Comparison of ENCODE assay signal across 8 cellular contexts in genomic region chrX:104112326-104112951, GRCh38. TPM values are rescaled to one million over a fixed set of nuclear protein-coding genes. Genes with fewer than 3 reads are reported as not detected.
DNase-seq lines count a peak whose midpoint lies in the region; ATAC-seq, FAIRE-seq and TF ChIP-seq lines count a peak whose summit lies in the region.

ZCCHC18 (plus strand) TSS chrX:104112523; CDS start chrX:104114112, 1,589 bp downstream.

- TF ChIP-seq POLR2A in prostate gland (IDR thresholded peaks at IDR 0.05): no peak

- H3K9me3 ChIP-seq in astrocyte (ENCODE audit: insufficient read depth, low read depth, low read length) (no peaks in the 10 kb centered on the region), right cardiac atrium (ENCODE audit: control insufficient read depth, low read length) (no peaks in the 10 kb centered on the region), prostate gland (no peaks in the 10 kb centered on the region)

- H3K4me1 ChIP-seq in astrocyte (ENCODE audit: insufficient read depth, low read length): peaks cover 4% of the 10 kb centered on the region
- peaks cover 1% of the 10 kb centered on the region for H3K4me1 ChIP-seq in right cardiac atrium (ENCODE audit: control insufficient read depth, insufficient read depth, low read length)
- no peaks in the 10 kb centered on the region for H3K4me1 ChIP-seq in prostate gland (replicated peaks)

- H3K27me3 Mint-ChIP-seq in astrocyte (ENCODE audit: low read depth, unreplicated experiment): no peaks in the 10 kb centered on the region

- no peak for TF ChIP-seq EP300 in Ishikawa (IDR thresholded peaks at IDR 0.05; ENCODE audit: borderline replicate concordance)

- no peaks in the 10 kb centered on the region for H3K4me1 Mint-ChIP-seq in astrocyte (ENCODE audit: low read depth, unreplicated experiment)

- peak within 1 kb of the TSS; percentile 86 for H2AFZ ChIP-seq in astrocyte (ENCODE audit: low read depth, low read length)

- no peaks in the 10 kb centered on the region for H3K36me3 ChIP-seq in GM06990 (ENCODE audit: control insufficient read depth, insufficient read depth, low read length)
- H3K36me3 ChIP-seq in astrocyte (ENCODE audit: insufficient read depth, low read length): no peaks in the 10 kb centered on the region
- no peaks in the 10 kb centered on the region for H3K36me3 ChIP-seq in prostate gland

- H3K27ac Mint-ChIP-seq in astrocyte (ENCODE audit: unreplicated experiment): peak within 1 kb of the TSS; percentile 69

- FAIRE-seq in astrocyte (lab: Jason Lieb, UNC): no peak

- no peaks in the 10 kb centered on the region for H3K36me3 Mint-ChIP-seq in astrocyte (ENCODE audit: low read depth, unreplicated experiment)

- peaks cover 9% of the 10 kb centered on the region for H4K20me1 ChIP-seq in astrocyte (ENCODE audit: insufficient read depth, low read length)

- H3K27me3 ChIP-seq in GM06990 (replicated peaks; ENCODE audit: control insufficient read depth, insufficient read depth, low read length) (no peaks in the 10 kb centered on the region), astrocyte (ENCODE audit: insufficient read depth, low read length) (no peaks in the 10 kb centered on the region), right cardiac atrium (ENCODE audit: control insufficient read depth, insufficient read depth) (no peaks in the 10 kb centered on the region), prostate gland (replicated peaks; ENCODE audit: insufficient read depth) (no peaks in the 10 kb centered on the region)

- peak within 1 kb of the TSS; percentile 88 for H3K4me3 Mint-ChIP-seq in astrocyte (ENCODE audit: unreplicated experiment)

- H3K79me2 ChIP-seq in astrocyte (ENCODE audit: insufficient read depth, low read length): no peaks in the 10 kb centered on the region

- H3K9me3 Mint-ChIP-seq in astrocyte (ENCODE audit: unreplicated experiment): no peaks in the 10 kb centered on the region

- DNase-seq in GM06990 (ENCODE audit: extremely low read depth, insufficient read length) (peak; percentile 88), SK-N-DZ (ENCODE audit: low spot score) (peak; percentile 79), astrocyte (ENCODE audit: low read depth) (peak; percentile 66), right cardiac atrium (peak; percentile 57 to 84 (median 84)), prostate gland (ENCODE audit: low spot score) (peak; percentile 3), dedifferentiated amniotic fluid mesenchymal stem cell (ENCODE audit: extremely low spot score) (no peak)

- peak within 1 kb of the TSS; percentile 87 for H3K9ac ChIP-seq in astrocyte (ENCODE audit: low read length)

- peak within 1 kb of the TSS; percentile 91 for H3K4me2 ChIP-seq in astrocyte (ENCODE audit: low read length)

- ATAC-seq in GM21723 (IDR thresholded peaks at IDR 0.05; ENCODE audit: unreplicated experiment) (peak; percentile 79), right cardiac atrium (peak; percentile 91 to 94)

- WGBS in right cardiac atrium: under 1% methylated on average over 67 of the region's 67 CpGs
- 0% methylated on average over 36 of the region's 67 CpGs for WGBS in prostate gland

- H3K4me3 ChIP-seq in GM06990 (replicated peaks; ENCODE audit: low read depth, low read length) (peak within 1 kb of the TSS; percentile 62), astrocyte (ENCODE audit: insufficient read depth, low read depth, low read length) (peak within 1 kb of the TSS; percentile 67), right cardiac atrium (ENCODE audit: low read length) (peak within 1 kb of the TSS; percentile 75), prostate gland (peak within 1 kb of the TSS; percentile 38 to 39)

- intact Hi-C loops in right cardiac atrium (cut with DNase I) (no loop called here), prostate gland (cut with DNase I) (no loop called here)

- no peak for TF ChIP-seq RAD21 in Ishikawa (IDR thresholded peaks at IDR 0.05; ENCODE audit: low read depth)

- peak within 1 kb of the TSS; percentile 63 for H3K27ac ChIP-seq in astrocyte (ENCODE audit: low read depth, low read length)
- peak within 1 kb of the TSS; percentile 66 for H3K27ac ChIP-seq in right cardiac atrium (ENCODE audit: low read length)
- peak within 1 kb of the TSS; percentile 19 to 49 for H3K27ac ChIP-seq in prostate gland

- TF ChIP-seq CTCF in GM06990 (IDR thresholded peaks at IDR 0.05; ENCODE audit: insufficient read depth, low read length, poor library complexity, severe bottlenecking) (no peak), astrocyte (IDR thresholded peaks at IDR 0.05; ENCODE audit: insufficient read depth, low read depth, low read length) (no peak), prostate gland (IDR thresholded peaks at IDR 0.05) (no peak)

TF ChIP-seq in Ishikawa, 13 proteins besides CTCF, POLR2A, EP300 and RAD21:
- TF ChIP-seq FOXM1 (IDR thresholded peaks at IDR 0.05; ENCODE audit: borderline replicate concordance, low read depth) (no peak), YY1 (IDR thresholded peaks at IDR 0.05; ENCODE audit: low read depth) (no peak), CEBPB (IDR thresholded peaks at IDR 0.05) (no peak), MAX (IDR thresholded peaks at IDR 0.05) (peak; percentile 72), TEAD4 (IDR thresholded peaks at IDR 0.05) (no peak)

RNA-seq across cellular contexts. Expression of gene ZCCHC18, which starts in this region (rescaled TPM):
- 15.4 and 18.4 TPM in 2 replicates for polyA plus RNA-seq in SK-N-DZ (2014; cell fraction: cytosol; rRNA removed)
- polyA plus RNA-seq in SK-N-DZ (2014; cell fraction: nucleus; rRNA removed): 21.5 and 22.5 TPM in 2 replicates
- total RNA-seq in astrocyte: 0.98 and 2.1 TPM in 2 replicates
- 1 to 10 TPM in 2 of 4 donors, under 1 TPM in 2; 0.49 to 1.6 (median 0.98) TPM for total RNA-seq in right cardiac atrium
- 0.70 TPM for polyA plus RNA-seq in right cardiac atrium
- 10 to 100 TPM in 1 of 2 donors, under 1 TPM in 1; 0.14 to 17.2 TPM for total RNA-seq in prostate gland
